Comparison of ENCODE assay signal across 8 cellular contexts in the genomic region with DNA sequence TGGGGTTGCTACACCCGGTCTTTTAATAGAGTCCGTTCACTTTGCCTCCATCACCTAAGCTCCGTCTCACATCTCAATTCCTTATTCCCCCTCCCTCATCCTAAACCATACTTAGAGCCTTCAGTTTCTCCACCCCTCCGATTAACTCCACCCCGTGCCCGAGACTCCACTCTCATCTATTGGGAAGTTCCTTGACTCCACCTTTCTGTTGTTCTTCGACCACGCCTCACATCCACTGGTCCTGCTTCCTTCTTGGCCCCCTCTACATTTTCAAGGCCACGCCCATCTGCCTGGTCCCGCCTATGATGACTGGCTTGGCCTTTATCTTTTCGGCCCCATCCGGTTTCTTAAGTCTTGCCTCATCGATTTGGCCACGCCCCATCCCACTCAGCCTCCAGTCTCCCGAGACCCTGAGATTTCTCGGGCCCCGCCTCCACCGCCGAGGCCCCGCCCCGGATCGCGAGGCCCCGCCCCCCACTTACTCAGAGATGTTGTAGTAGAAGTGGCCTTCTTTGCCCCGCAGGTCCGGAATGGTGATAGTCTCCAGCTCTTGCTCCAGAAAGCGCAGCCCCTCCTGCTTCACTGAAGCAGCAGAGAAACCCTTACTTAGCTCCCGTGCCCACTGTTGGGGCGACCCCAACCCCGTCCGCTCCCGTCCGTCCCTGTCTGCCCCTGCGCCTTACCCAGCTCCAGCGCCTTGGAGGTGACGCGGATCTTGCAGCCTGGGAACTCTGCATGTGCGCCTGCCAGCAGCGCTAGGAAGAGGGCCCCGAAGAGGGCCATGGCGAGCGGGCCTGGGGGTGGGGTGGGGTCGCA. TPM values are rescaled to one million over a fixed set of nuclear protein-coding genes. Genes with fewer than 3 reads are reported as not detected.
DNase-seq lines count a peak whose midpoint lies in the region; ATAC-seq and TF ChIP-seq lines count a peak whose summit lies in the region.

No MANE protein-coding gene starts in this region.

- H3K27me3 ChIP-seq in CD4-positive, alpha-beta memory T cell (ENCODE audit: insufficient read depth, low read length) = peaks cover 8% of the 10 kb centered on the region
- H3K27me3 ChIP-seq in foreskin keratinocyte = no peaks in the 10 kb centered on the region

- H3K36me3 Mint-ChIP-seq in CD4-positive, alpha-beta memory T cell = no peaks in the 10 kb centered on the region
- peaks cover 7% of the 10 kb centered on the region for H3K36me3 Mint-ChIP-seq in neural crest cell (ENCODE audit: low read depth)

- CTCF ChIA-PET in CD4-positive, alpha-beta memory T cell (lab: Charles Lee; ENCODE audit: partially characterized antibody) = interaction anchor here (2.8 kb wide), 1 partner anchor 21 kb away, joined by 10 read pairs; a partner anchor contains a TSS

- no peaks in the 10 kb centered on the region for H3K9me3 ChIP-seq in CD4-positive, alpha-beta memory T cell (ENCODE audit: control insufficient read depth in 1 of 2, low read length in 2 of 2)

- peak; percentile 83 for ATAC-seq in GM19452 (IDR thresholded peaks at IDR 0.05; ENCODE audit: unreplicated experiment)
- peak; percentile 91 for ATAC-seq in HG03571 (IDR thresholded peaks at IDR 0.05; ENCODE audit: unreplicated experiment)
- peak; percentile 88 for ATAC-seq in foreskin keratinocyte
- ATAC-seq in stimulated activated naive CD8-positive, alpha-beta T cell treated with anti-CD3 and anti-CD28 coated beads, Interleukin-15, amount 100 ng/mL, for 72 hours = peak; percentile 96

- no peaks in the 10 kb centered on the region for H3K36me3 ChIP-seq in CD4-positive, alpha-beta memory T cell (ENCODE audit: insufficient read depth, low read length)

- DNase-seq in CD4-positive, alpha-beta memory T cell = peak; percentile 68 to 85 (median 78)
- DNase-seq in RPMI8226 (peak; percentile 78), foreskin keratinocyte (peak; percentile 94 to 99), neural crest cell (ENCODE audit: low read depth, low spot score) (peak; percentile 99)
- DNase-seq in activated effector memory CD4-positive, alpha-beta T cell treated with Interleukin-2 at 50 U/mL for 16 hours = peak; percentile 76
- DNase-seq in stimulated activated naive CD8-positive, alpha-beta T cell treated with anti-CD3 and anti-CD28 coated beads, Interleukin-15, amount 100 ng/mL, for 72 hours = peak; percentile 99

- H3K4me1 ChIP-seq in CD4-positive, alpha-beta memory T cell (ENCODE audit: insufficient read depth, low read length) = peaks cover 18% of the 10 kb centered on the region
- H3K4me1 ChIP-seq in foreskin keratinocyte = peaks cover 7% of the 10 kb centered on the region

- no peak for TF ChIP-seq CTCF in foreskin keratinocyte (conservative IDR thresholded peaks at IDR 0.05)
- TF ChIP-seq CTCF in neural crest cell (conservative IDR thresholded peaks at IDR 0.05) = no peak

- H3K27me3 Mint-ChIP-seq in CD4-positive, alpha-beta memory T cell = peaks cover 9% of the 10 kb centered on the region in 2 donors
- peaks cover 3% of the 10 kb centered on the region for H3K27me3 Mint-ChIP-seq in neural crest cell (ENCODE audit: low read depth)
- H3K27me3 Mint-ChIP-seq in stimulated activated naive CD8-positive, alpha-beta T cell treated with anti-CD3 and anti-CD28 coated beads, Interleukin-15, amount 100 ng/mL, for 72 hours = peaks cover 20% of the 10 kb centered on the region

- peak overlapping the region in 6 of 7 donors; percentile 3 to 88 (median 72) for H3K27ac Mint-ChIP-seq in CD4-positive, alpha-beta memory T cell
- peak overlapping the region; percentile 96 for H3K27ac Mint-ChIP-seq in neural crest cell (ENCODE audit: unreplicated experiment)
- H3K27ac Mint-ChIP-seq in stimulated activated naive CD8-positive, alpha-beta T cell treated with anti-CD3 and anti-CD28 coated beads, Interleukin-15, amount 100 ng/mL, for 72 hours = peak overlapping the region; percentile 89 to 94

- peaks cover 7 to 19% (median 13%) of the 10 kb centered on the region in 4 donors for H3K4me1 Mint-ChIP-seq in CD4-positive, alpha-beta memory T cell
- H3K4me1 Mint-ChIP-seq in neural crest cell = peaks cover 20% of the 10 kb centered on the region
- peaks cover 34% of the 10 kb centered on the region for H3K4me1 Mint-ChIP-seq in stimulated activated naive CD8-positive, alpha-beta T cell treated with anti-CD3 and anti-CD28 coated beads, Interleukin-15, amount 100 ng/mL, for 72 hours

- H3K4me3 ChIP-seq in CD4-positive, alpha-beta memory T cell (ENCODE audit: low read length in 2 of 2) = peak overlapping the region; percentile 49 to 76

- H3K27ac ChIP-seq in CD4-positive, alpha-beta memory T cell (ENCODE audit: low read depth, low read length) = peak overlapping the region; percentile 1
- H3K27ac ChIP-seq in foreskin keratinocyte = peak overlapping the region; percentile 46

- peak overlapping the region; percentile 70 to 89 (median 86) for H3K4me3 Mint-ChIP-seq in CD4-positive, alpha-beta memory T cell
- H3K4me3 Mint-ChIP-seq in neural crest cell = peak overlapping the region; percentile 77
- H3K4me3 Mint-ChIP-seq in stimulated activated naive CD8-positive, alpha-beta T cell treated with anti-CD3 and anti-CD28 coated beads, Interleukin-15, amount 100 ng/mL, for 72 hours = peak overlapping the region; percentile 79 to 89

- intact Hi-C loops in CD4-positive, alpha-beta memory T cell (cut with micrococcal nuclease) = no loop called here

- no peaks in the 10 kb centered on the region for H3K9me3 Mint-ChIP-seq in CD4-positive, alpha-beta memory T cell
- no peaks in the 10 kb centered on the region for H3K9me3 Mint-ChIP-seq in neural crest cell
- H3K9me3 Mint-ChIP-seq in stimulated activated naive CD8-positive, alpha-beta T cell treated with anti-CD3 and anti-CD28 coated beads, Interleukin-15, amount 100 ng/mL, for 72 hours = no peaks in the 10 kb centered on the region

- POLR2A ChIA-PET in CD4-positive, alpha-beta memory T cell (lab: Charles Lee; ENCODE audit: partially characterized antibody) = interaction anchor here (0.5 to 3.7 kb wide), 6 partner anchors 16 to 1393 kb away, joined by 3 to 15 read pairs (median 3); a partner anchor contains a TSS

RNA-seq across cellular contexts. Expression of a gene that starts 1.1 kb away (rescaled TPM):
- under 1 TPM in 1 of 2 experiments, not detected in 1; 0.19 TPM for total RNA-seq in CD4-positive, alpha-beta memory T cell
- under 1 TPM; 0.29 to 0.69 TPM for polyA plus RNA-seq in CD4-positive, alpha-beta memory T cell
- total RNA-seq in foreskin keratinocyte = 58.8 and 59.5 TPM in 2 replicates
- polyA plus RNA-seq in foreskin keratinocyte = 82.8 and 86.4 TPM in 2 replicates
- total RNA-seq in neural crest cell = 56.6 and 61.0 TPM in 2 replicates

RNA-seq across cellular contexts. Expression of a gene that starts 19.7 kb away (rescaled TPM):
- total RNA-seq in CD4-positive, alpha-beta memory T cell = 100 to 1,000 TPM; 102 to 103 TPM
- 100 to 1,000 TPM; 143 to 165 TPM for polyA plus RNA-seq in CD4-positive, alpha-beta memory T cell
- total RNA-seq in foreskin keratinocyte (37.3 and 43.8 TPM in 2 replicates), neural crest cell (49.7 and 55.3 TPM in 2 replicates)
- polyA plus RNA-seq in foreskin keratinocyte = 49.9 and 54.5 TPM in 2 replicates

RNA-seq across cellular contexts. Expression of a gene that starts 19.9 kb away (rescaled TPM):
- 1 to 10 TPM; 5.5 to 5.6 TPM for total RNA-seq in CD4-positive, alpha-beta memory T cell
- polyA plus RNA-seq in CD4-positive, alpha-beta memory T cell = under 1 TPM; 0.29 to 0.75 TPM
- total RNA-seq in foreskin keratinocyte (1.1 and 1.2 TPM in 2 replicates), neural crest cell (3.3 and 3.5 TPM in 2 replicates)
- 1.1 and 1.2 TPM in 2 replicates for polyA plus RNA-seq in foreskin keratinocyte

RNA-seq across cellular contexts. Expression of a gene that starts 23.5 kb away (rescaled TPM):
- 1 to 10 TPM; 2.8 to 4.7 TPM for total RNA-seq in CD4-positive, alpha-beta memory T cell
- under 1 TPM in 1 of 2 donors, not detected in 1; 0.38 TPM for polyA plus RNA-seq in CD4-positive, alpha-beta memory T cell
- 0.25 and 0.44 TPM in 2 replicates for total RNA-seq in foreskin keratinocyte
- 0.07 and 0.11 TPM in 2 replicates for polyA plus RNA-seq in foreskin keratinocyte
- 0.41 and 2.2 TPM in 2 replicates for total RNA-seq in neural crest cell

RNA-seq across cellular contexts. Expression of a gene that starts 23.6 kb away (rescaled TPM):
- total RNA-seq in CD4-positive, alpha-beta memory T cell = 10 to 100 TPM; 63.1 to 69.4 TPM
- polyA plus RNA-seq in CD4-positive, alpha-beta memory T cell = 10 to 100 TPM; 70.9 to 83.4 TPM
- total RNA-seq in foreskin keratinocyte (14.6 and 17.2 TPM in 2 replicates), neural crest cell (36.4 and 36.5 TPM in 2 replicates)
- 19.3 and 20.7 TPM in 2 replicates for polyA plus RNA-seq in foreskin keratinocyte

Comparison
In these comparisons a context has a peak if more than half of its experiments do, and no peak if none do; other contexts are left out.
1. Peak in every context shown above with its lines: DNase-seq, ATAC-seq, H3K4me3 ChIP-seq and H3K27ac ChIP-seq.
2. RNA of a gene that starts 1.1 kb away (total RNA-seq): 56.6 to 61.0 TPM in neural crest cell and 58.8 to 59.5 TPM in foreskin keratinocyte; 0.19 TPM in CD4-positive, alpha-beta memory T cell; every median in the first group is over 10 times any median in the second.